In genomic region chr2:232364806-232365579, GRCh38 we compare ENCODE assay signal across 12 cellular contexts. TPM values are rescaled to one million over a fixed set of nuclear protein-coding genes. Genes with fewer than 3 reads are reported as not detected.
DNase-seq lines count a peak whose midpoint lies in the region; ATAC-seq and TF ChIP-seq lines count a peak whose summit lies in the region.
"Not testable (repeated sequence)": the region's sequence is repeated elsewhere in the genome, so short reads cannot be mapped to it uniquely, and the experiment has no call there.
"Had no signal": no experiment of that assay in that cellular context is flagged by ENCODE, and none has a peak within 500 bp of the region (broad histone marks: within the 10 kb centered on the region; RNA-seq: fewer than 3 reads in every experiment).

No MANE protein-coding gene starts in this region.

- not testable (repeated sequence) for H3K4me1 ChIP-seq in Caco-2, right lobe of liver
- H3K4me1 ChIP-seq in upper lobe of left lung, result peaks cover 0 to 10% (median 3%) of the 10 kb centered on the region in 4 donors

- TF ChIP-seq EP300 in upper lobe of left lung (IDR thresholded peaks at IDR 0.05), result not testable (repeated sequence)

- H3K9me3 ChIP-seq in Caco-2, right lobe of liver, upper lobe of left lung: not testable (repeated sequence)

- H3K27ac ChIP-seq in right lobe of liver, upper lobe of left lung: not testable (repeated sequence)

- not testable (repeated sequence) for H3K36me3 ChIP-seq in Caco-2 (ENCODE audit: control insufficient read depth, insufficient read depth, low read length); right lobe of liver; upper lobe of left lung

- peak in 1 of 2 experiments; percentile 18 for DNase-seq in Caco-2
- DNase-seq in T-helper 2 cell treated with Interferon-gamma antibody and Interleukin-4, amounts not matched to agents 5 μg/mL and 100 μg/mL, for 36 hours (ENCODE audit: low spot score); activated T-cell treated with anti-CD3 and anti-CD28 coated beads, Interleukin-2, amount 50 U/mL, for 72 hours; neural crest cell (ENCODE audit: low read depth, low spot score): not testable (repeated sequence)
- DNase-seq in chondrocyte (ENCODE audit: low spot score), result peak; percentile 77
- DNase-seq in right lobe of liver, result peak in 2 of 3 donors; percentile 27 to 36
- peak; percentile 17 to 40 for DNase-seq in upper lobe of left lung

- not testable (repeated sequence) for H3K36me3 Mint-ChIP-seq in Caco-2 (ENCODE audit: insufficient read depth, unreplicated experiment); T-helper 2 cell treated with Interferon-gamma antibody and Interleukin-4, amounts not matched to agents 5 μg/mL and 100 μg/mL, for 36 hours (ENCODE audit: low read depth); activated T-cell treated with anti-CD3 and anti-CD28 coated beads, Interleukin-2, amount 50 U/mL, for 72 hours (ENCODE audit: insufficient read depth in 2 of 2); chondrocyte (ENCODE audit: low read depth); neural crest cell (ENCODE audit: low read depth)

- H3K27me3 Mint-ChIP-seq in Caco-2 (ENCODE audit: insufficient read depth, unreplicated experiment); T-helper 2 cell treated with Interferon-gamma antibody and Interleukin-4, amounts not matched to agents 5 μg/mL and 100 μg/mL, for 36 hours (ENCODE audit: low read depth); activated T-cell treated with anti-CD3 and anti-CD28 coated beads, Interleukin-2, amount 50 U/mL, for 72 hours (ENCODE audit: low read depth); chondrocyte (ENCODE audit: low read depth); neural crest cell (ENCODE audit: low read depth): not testable (repeated sequence)

- CTCF ChIA-PET in Caco-2 (lab: Charles Lee), result interaction anchor here (0.9 to 1.0 kb wide), 3 partner anchors 21 to 29 kb away, joined by 3 to 4 read pairs (median 3); no protein-coding TSS in a partner anchor

- H3K4me3 ChIP-seq in Caco-2 (ENCODE audit: low read depth, low read length); right lobe of liver; upper lobe of left lung: not testable (repeated sequence)

- ATAC-seq in activated T-cell treated with anti-CD3 and anti-CD28 coated beads, Interleukin-2, amount 50 U/mL, for 72 hours (replicated peaks in 1 of 2); right lobe of liver: not testable (repeated sequence)
- ATAC-seq in upper lobe of left lung (ENCODE audit: low FRiP score in 2 of 2), result peak; percentile 17

- H3K27ac Mint-ChIP-seq in Caco-2 (ENCODE audit: unreplicated experiment) (peak overlapping the region; percentile 42), neural crest cell (ENCODE audit: unreplicated experiment) (peak overlapping the region; percentile 19)
- H3K27ac Mint-ChIP-seq in T-helper 2 cell treated with Interferon-gamma antibody and Interleukin-4, amounts not matched to agents 5 μg/mL and 100 μg/mL, for 36 hours, result peak overlapping the region; percentile 45
- peak overlapping the region; percentile 24 for H3K27ac Mint-ChIP-seq in activated T-cell treated with anti-CD3 and anti-CD28 coated beads, Interleukin-2, amount 50 U/mL, for 72 hours
- H3K27ac Mint-ChIP-seq in chondrocyte (ENCODE audit: unreplicated experiment), result not testable (repeated sequence)

- BruUV-seq in Caco-2 (replicated peaks; lab: Mats Ljungman, UMichigan), result not testable (repeated sequence)

- WGBS in right lobe of liver (ENCODE audit: insufficient coverage, low coverage, low lambda C conversion rate, missing lambda C conversion rate), result 90% methylated on average over 2 of the region's 18 CpGs
- WGBS in upper lobe of left lung, 2 donors, result 68 to 69% methylated on average over 7 to 16 of the region's 18 CpGs

- POLR2A ChIA-PET in Caco-2 (lab: Charles Lee), result not testable (repeated sequence)

- not testable (repeated sequence) for H3K9me3 Mint-ChIP-seq in Caco-2 (ENCODE audit: unreplicated experiment); T-helper 2 cell treated with Interferon-gamma antibody and Interleukin-4, amounts not matched to agents 5 μg/mL and 100 μg/mL, for 36 hours; activated T-cell treated with anti-CD3 and anti-CD28 coated beads, Interleukin-2, amount 50 U/mL, for 72 hours; chondrocyte (ENCODE audit: low read depth); neural crest cell

- not testable (repeated sequence) for TF ChIP-seq POLR2A in right lobe of liver (IDR thresholded peaks at IDR 0.05); upper lobe of left lung (IDR thresholded peaks at IDR 0.05)

- TF ChIP-seq CTCF in Caco-2 (IDR thresholded peaks at IDR 0.05; ENCODE audit: insufficient read depth in 1 of 2, low read depth in 1 of 2, low read length in 1 of 2, severe bottlenecking in 1 of 2, unreplicated experiment in 1 of 2); chondrocyte (IDR thresholded peaks at IDR 0.05); right lobe of liver (IDR thresholded peaks at IDR 0.05); neural crest cell (conservative IDR thresholded peaks at IDR 0.05); upper lobe of left lung (IDR thresholded peaks at IDR 0.05): not testable (repeated sequence)

- not testable (repeated sequence) for H3K4me1 Mint-ChIP-seq in Caco-2 (ENCODE audit: low read depth, unreplicated experiment); chondrocyte (ENCODE audit: low read depth)
- H3K4me1 Mint-ChIP-seq in T-helper 2 cell treated with Interferon-gamma antibody and Interleukin-4, amounts not matched to agents 5 μg/mL and 100 μg/mL, for 36 hours (ENCODE audit: low read depth), result peaks cover 15% of the 10 kb centered on the region
- peaks cover 21% of the 10 kb centered on the region for H3K4me1 Mint-ChIP-seq in activated T-cell treated with anti-CD3 and anti-CD28 coated beads, Interleukin-2, amount 50 U/mL, for 72 hours (ENCODE audit: low read depth)
- peaks cover 17% of the 10 kb centered on the region for H3K4me1 Mint-ChIP-seq in neural crest cell

- not testable (repeated sequence) for H3K27me3 ChIP-seq in Caco-2 (replicated peaks; ENCODE audit: control insufficient read depth, insufficient read depth, low read length); right lobe of liver; upper lobe of left lung

- H3K4me3 Mint-ChIP-seq in Caco-2 (ENCODE audit: unreplicated experiment); T-helper 2 cell treated with Interferon-gamma antibody and Interleukin-4, amounts not matched to agents 5 μg/mL and 100 μg/mL, for 36 hours; activated T-cell treated with anti-CD3 and anti-CD28 coated beads, Interleukin-2, amount 50 U/mL, for 72 hours; chondrocyte (ENCODE audit: unreplicated experiment); neural crest cell: not testable (repeated sequence)

- intact Hi-C loops in Caco-2 (cut with micrococcal nuclease; ENCODE audit: unreplicated experiment), result loop anchor here (5.0 kb wide), 1 partner anchor 458 kb away; no protein-coding TSS in a partner anchor
- intact Hi-C loops in right lobe of liver (cut with DNase I), result not testable (repeated sequence)

RNA-seq across cellular contexts. Expression of gene ALPP, which starts 13.6 kb away (rescaled TPM):
- total RNA-seq in Caco-2 (2022) (4.9 and 5.8 TPM in 2 replicates), chondrocyte (not detected in 3 replicates), right lobe of liver (not detected), neural crest cell (not detected in 2 replicates), upper lobe of left lung (10 to 100 TPM in 5 of 6 donors, 1 to 10 TPM in 1; 4.8 to 59.1 (median 30.8) TPM)
- total RNA-seq in activated T-cell treated with anti-CD3 and anti-CD28 coated beads, Interleukin-2, amount 50 U/mL, for 72 hours, result not detected
- total RNA-seq: CD4-positive, CD25-positive, alpha-beta regulatory T cell; GM23248; NCI-H460; Peyer's patch; Right ventricle myocardium superior had no signal

RNA-seq across cellular contexts. Expression of gene ALPG, which starts 41.7 kb away (rescaled TPM):
- 1.9 and 2.5 TPM in 2 replicates for total RNA-seq in Caco-2 (2022)
- total RNA-seq in activated T-cell treated with anti-CD3 and anti-CD28 coated beads, Interleukin-2, amount 50 U/mL, for 72 hours, result not detected
- total RNA-seq in chondrocyte, result not detected in 3 replicates
- total RNA-seq in right lobe of liver, result not detected
- not detected in 2 replicates for total RNA-seq in neural crest cell
- 1 to 10 TPM in 3 of 6 donors, under 1 TPM in 1, not detected in 2; 0.91 to 2.3 (median 1.4) TPM for total RNA-seq in upper lobe of left lung
- total RNA-seq: CD4-positive, CD25-positive, alpha-beta regulatory T cell; GM23248; NCI-H460; Peyer's patch; Right ventricle myocardium superior had no signal
